ENCODE assay signal across 7 cellular contexts in genomic region chr2:11759182-11759975, GRCh38. TPM values are rescaled to one million over a fixed set of nuclear protein-coding genes. Genes with fewer than 3 reads are reported as not detected.
DNase-seq lines count a peak whose midpoint lies in the region; ATAC-seq and TF ChIP-seq lines count a peak whose summit lies in the region.
"Not testable (repeated sequence)": the region's sequence is repeated elsewhere in the genome, so short reads cannot be mapped to it uniquely, and the experiment has no call there.

No MANE protein-coding gene starts in this region.

- H3K36me3 Mint-ChIP-seq in CD4-positive, alpha-beta memory T cell: peaks cover 24 to 36% of the 10 kb centered on the region in 2 donors
- H3K36me3 Mint-ChIP-seq in T-helper 2 cell treated with Interferon-gamma antibody and Interleukin-4, amounts not matched to agents 5 μg/mL and 100 μg/mL, for 36 hours (ENCODE audit: low read depth): peaks cover 28% of the 10 kb centered on the region
- H3K36me3 Mint-ChIP-seq in activated CD4-positive, alpha-beta memory T cell treated with anti-CD3 and anti-CD28 coated beads, Interleukin-2, amount 10 ng/mL, durations not matched to agents 7 days and 5 days (ENCODE audit: low read depth): peaks cover 50% of the 10 kb centered on the region
- H3K36me3 Mint-ChIP-seq in activated T-helper 17 cell treated with anti-CD3 and anti-CD28 coated beads, Interleukin-2, amount 50 U/mL, for 72 hours (ENCODE audit: low read depth): peaks cover 44% of the 10 kb centered on the region
- H3K36me3 Mint-ChIP-seq in activated naive CD8-positive, alpha-beta T cell treated with anti-CD3 and anti-CD28 coated beads for 36 hours: peaks cover 23% of the 10 kb centered on the region
- H3K36me3 Mint-ChIP-seq in glutamatergic neuron (ENCODE audit: unreplicated experiment) (peaks cover 17% of the 10 kb centered on the region), nephron progenitor cell (ENCODE audit: low read depth) (peaks cover 65% of the 10 kb centered on the region)

- H3K27ac Mint-ChIP-seq in CD4-positive, alpha-beta memory T cell: peak overlapping the region in 5 of 7 donors; percentile 79 to 96 (median 83)
- H3K27ac Mint-ChIP-seq in T-helper 2 cell treated with Interferon-gamma antibody and Interleukin-4, amounts not matched to agents 5 μg/mL and 100 μg/mL, for 36 hours: peak overlapping the region; percentile 62
- H3K27ac Mint-ChIP-seq in activated CD4-positive, alpha-beta memory T cell treated with anti-CD3 and anti-CD28 coated beads, Interleukin-2, amount 10 ng/mL, durations not matched to agents 7 days and 5 days: peak overlapping the region; percentile 26
- peak overlapping the region; percentile 95 for H3K27ac Mint-ChIP-seq in activated T-helper 17 cell treated with anti-CD3 and anti-CD28 coated beads, Interleukin-2, amount 50 U/mL, for 72 hours
- peak overlapping the region; percentile 49 for H3K27ac Mint-ChIP-seq in activated naive CD8-positive, alpha-beta T cell treated with anti-CD3 and anti-CD28 coated beads for 36 hours
- peak overlapping the region; percentile 96 for H3K27ac Mint-ChIP-seq in glutamatergic neuron (ENCODE audit: unreplicated experiment)
- H3K27ac Mint-ChIP-seq in nephron progenitor cell: not testable (repeated sequence)

- H3K27me3 Mint-ChIP-seq in CD4-positive, alpha-beta memory T cell; T-helper 2 cell treated with Interferon-gamma antibody and Interleukin-4, amounts not matched to agents 5 μg/mL and 100 μg/mL, for 36 hours (ENCODE audit: low read depth); activated CD4-positive, alpha-beta memory T cell treated with anti-CD3 and anti-CD28 coated beads, Interleukin-2, amount 10 ng/mL, durations not matched to agents 7 days and 5 days; activated T-helper 17 cell treated with anti-CD3 and anti-CD28 coated beads, Interleukin-2, amount 50 U/mL, for 72 hours; activated naive CD8-positive, alpha-beta T cell treated with anti-CD3 and anti-CD28 coated beads for 36 hours; glutamatergic neuron (ENCODE audit: unreplicated experiment); nephron progenitor cell (ENCODE audit: low read depth, poor library complexity): not testable (repeated sequence)

- not testable (repeated sequence) for H3K9me3 ChIP-seq in CD4-positive, alpha-beta memory T cell (ENCODE audit: control insufficient read depth in 1 of 2, low read length in 2 of 2)

- not testable (repeated sequence) for H3K4me3 ChIP-seq in CD4-positive, alpha-beta memory T cell (ENCODE audit: low read length in 2 of 2)

- H3K4me1 Mint-ChIP-seq in CD4-positive, alpha-beta memory T cell: peaks cover 50 to 82% (median 65%) of the 10 kb centered on the region in 4 donors
- H3K4me1 Mint-ChIP-seq in T-helper 2 cell treated with Interferon-gamma antibody and Interleukin-4, amounts not matched to agents 5 μg/mL and 100 μg/mL, for 36 hours (ENCODE audit: low read depth): peaks cover 43% of the 10 kb centered on the region
- peaks cover 52% of the 10 kb centered on the region for H3K4me1 Mint-ChIP-seq in activated CD4-positive, alpha-beta memory T cell treated with anti-CD3 and anti-CD28 coated beads, Interleukin-2, amount 10 ng/mL, durations not matched to agents 7 days and 5 days
- H3K4me1 Mint-ChIP-seq in activated T-helper 17 cell treated with anti-CD3 and anti-CD28 coated beads, Interleukin-2, amount 50 U/mL, for 72 hours: peaks cover 61% of the 10 kb centered on the region
- peaks cover 63% of the 10 kb centered on the region for H3K4me1 Mint-ChIP-seq in activated naive CD8-positive, alpha-beta T cell treated with anti-CD3 and anti-CD28 coated beads for 36 hours
- H3K4me1 Mint-ChIP-seq in glutamatergic neuron (ENCODE audit: low read depth, unreplicated experiment) (peaks cover 36% of the 10 kb centered on the region), nephron progenitor cell (peaks cover 73% of the 10 kb centered on the region)

- not testable (repeated sequence) for TF ChIP-seq CTCF in glutamatergic neuron (IDR thresholded peaks at IDR 0.05; ENCODE audit: partially characterized antibody, unreplicated experiment); nephron progenitor cell (IDR thresholded peaks at IDR 0.05)

- H3K27ac ChIP-seq in CD4-positive, alpha-beta memory T cell (ENCODE audit: low read depth, low read length): not testable (repeated sequence)

- H3K9me3 Mint-ChIP-seq in CD4-positive, alpha-beta memory T cell; T-helper 2 cell treated with Interferon-gamma antibody and Interleukin-4, amounts not matched to agents 5 μg/mL and 100 μg/mL, for 36 hours; activated CD4-positive, alpha-beta memory T cell treated with anti-CD3 and anti-CD28 coated beads, Interleukin-2, amount 10 ng/mL, durations not matched to agents 7 days and 5 days; activated T-helper 17 cell treated with anti-CD3 and anti-CD28 coated beads, Interleukin-2, amount 50 U/mL, for 72 hours; activated naive CD8-positive, alpha-beta T cell treated with anti-CD3 and anti-CD28 coated beads for 36 hours: not testable (repeated sequence)
- H3K9me3 Mint-ChIP-seq in glutamatergic neuron (ENCODE audit: unreplicated experiment): peaks cover 12% of the 10 kb centered on the region
- H3K9me3 Mint-ChIP-seq in nephron progenitor cell: peaks cover 31% of the 10 kb centered on the region

- POLR2A ChIA-PET in CD4-positive, alpha-beta memory T cell (lab: Charles Lee; ENCODE audit: partially characterized antibody): interaction anchor here (3.1 kb wide), 1 partner anchor 13 kb away, joined by 21 read pairs; the partner anchor contains the start of gene LPIN1
- POLR2A ChIA-PET in activated CD4-positive, alpha-beta memory T cell treated with anti-CD3 and anti-CD28 coated beads, Interleukin-2, amount 10 ng/mL, durations not matched to agents 7 days and 5 days (lab: Charles Lee): interaction anchor here (1.0 to 3.8 kb wide), 4 partner anchors 7 to 65 kb away, joined by 3 to 29 read pairs (median 4); partner anchors contain the start of gene LPIN1

- H3K27me3 ChIP-seq in CD4-positive, alpha-beta memory T cell (ENCODE audit: insufficient read depth, low read length): not testable (repeated sequence)

- CTCF ChIA-PET in CD4-positive, alpha-beta memory T cell (lab: Charles Lee; ENCODE audit: partially characterized antibody): interaction anchor here (1.9 to 16.7 kb wide), 3 partner anchors 13 to 66 kb away, joined by 7 to 258 read pairs (median 27); partner anchors contain the start of gene LPIN1
- CTCF ChIA-PET in activated CD4-positive, alpha-beta memory T cell treated with anti-CD3 and anti-CD28 coated beads, Interleukin-2, amount 10 ng/mL, durations not matched to agents 7 days and 5 days (lab: Charles Lee): interaction anchor here (1.1 to 3.8 kb wide), 3 partner anchors 12 to 20 kb away, joined by 3 to 13 read pairs (median 4); no protein-coding TSS in a partner anchor

- peaks cover 64% of the 10 kb centered on the region for H3K4me1 ChIP-seq in CD4-positive, alpha-beta memory T cell (ENCODE audit: insufficient read depth, low read length)

- ATAC-seq in activated T-helper 17 cell treated with anti-CD3 and anti-CD28 coated beads, Interleukin-2, amount 50 U/mL, for 72 hours (replicated peaks): not testable (repeated sequence)

- not testable (repeated sequence) for DNase-seq in CD4-positive, alpha-beta memory T cell; T-helper 2 cell treated with Interferon-gamma antibody and Interleukin-4, amounts not matched to agents 5 μg/mL and 100 μg/mL, for 36 hours (ENCODE audit: low spot score); activated CD4-positive, alpha-beta memory T cell treated with anti-CD3 and anti-CD28 coated beads, Interleukin-2, amount 10 ng/mL, durations not matched to agents 7 days and 5 days; activated naive CD8-positive, alpha-beta T cell treated with anti-CD3 and anti-CD28 coated beads for 36 hours; glutamatergic neuron; nephron progenitor cell

- peak overlapping the region in 1 of 8 donors; percentile 36 for H3K4me3 Mint-ChIP-seq in CD4-positive, alpha-beta memory T cell
- not testable (repeated sequence) for H3K4me3 Mint-ChIP-seq in T-helper 2 cell treated with Interferon-gamma antibody and Interleukin-4, amounts not matched to agents 5 μg/mL and 100 μg/mL, for 36 hours; activated CD4-positive, alpha-beta memory T cell treated with anti-CD3 and anti-CD28 coated beads, Interleukin-2, amount 10 ng/mL, durations not matched to agents 7 days and 5 days; activated naive CD8-positive, alpha-beta T cell treated with anti-CD3 and anti-CD28 coated beads for 36 hours
- H3K4me3 Mint-ChIP-seq in activated T-helper 17 cell treated with anti-CD3 and anti-CD28 coated beads, Interleukin-2, amount 50 U/mL, for 72 hours: peak overlapping the region; percentile 76
- H3K4me3 Mint-ChIP-seq in glutamatergic neuron (ENCODE audit: unreplicated experiment) (peak overlapping the region; percentile 35), nephron progenitor cell (peak overlapping the region; percentile 17)

- not testable (repeated sequence) for H3K36me3 ChIP-seq in CD4-positive, alpha-beta memory T cell (ENCODE audit: insufficient read depth, low read length)

- intact Hi-C loops in CD4-positive, alpha-beta memory T cell (cut with micrococcal nuclease): not testable (repeated sequence)

RNA-seq across cellular contexts. Expression of gene LPIN1, which starts 12.9 kb away (rescaled TPM):
- 10 to 100 TPM; 74.3 to 83.9 TPM for total RNA-seq in CD4-positive, alpha-beta memory T cell
- polyA plus RNA-seq in CD4-positive, alpha-beta memory T cell: 10 to 100 TPM; 13.3 to 28.7 TPM
- total RNA-seq in activated CD4-positive, alpha-beta memory T cell treated with anti-CD3 and anti-CD28 coated beads, Interleukin-2, amount 10 ng/mL, durations not matched to agents 7 days and 5 days: 10 to 100 TPM; 54.0 to 57.8 TPM
- total RNA-seq in activated T-helper 17 cell treated with anti-CD3 and anti-CD28 coated beads, Interleukin-2, amount 50 U/mL, for 72 hours: 10 to 100 TPM; 59.0 to 69.2 TPM
- 10 to 100 TPM; 24.1 to 25.2 TPM for total RNA-seq in activated naive CD8-positive, alpha-beta T cell treated with anti-CD3 and anti-CD28 coated beads for 36 hours
- 142 TPM for total RNA-seq in glutamatergic neuron (ENCODE audit: unreplicated experiment)
